1 cellular context compared by ENCODE assay signal in the genomic region with DNA sequence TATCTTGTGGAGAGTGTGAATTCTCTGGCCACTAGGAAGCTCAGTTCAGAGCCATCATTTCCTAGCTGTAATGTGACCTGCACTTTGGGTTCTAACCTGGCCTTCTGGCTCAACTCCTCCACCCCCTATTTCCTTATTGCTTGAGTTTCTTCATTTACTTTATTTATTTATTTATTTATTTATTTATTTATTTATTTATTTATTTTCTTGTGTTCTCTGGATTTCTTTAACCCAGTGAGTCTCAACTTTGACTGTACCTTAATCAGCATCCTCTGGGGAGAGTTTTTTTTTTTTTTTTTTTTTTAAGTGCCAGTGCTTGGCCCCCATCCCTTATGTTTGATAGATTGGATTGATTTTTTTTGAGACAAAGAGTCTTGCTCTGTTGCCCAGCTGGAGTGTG.
TF ChIP-seq lines count a peak whose summit lies in the region.

No MANE protein-coding gene starts in this region.

TF ChIP-seq in H1, 55 proteins besides CTCF, POLR2A, EP300 and RAD21 (continued from another document):
- TF ChIP-seq TAF7 (optimal IDR thresholded peaks at IDR 0.05; ENCODE audit: borderline replicate concordance, low read depth, low read length) (no peak), CREB1 (IDR thresholded peaks at IDR 0.05) (no peak), CHD1 (IDR thresholded peaks at IDR 0.05; ENCODE audit: low read depth, low read length) (no peak), ASH2L (IDR thresholded peaks at IDR 0.05; ENCODE audit: low read length) (no peak), EZH2 (IDR thresholded peaks at IDR 0.05; ENCODE audit: low read depth, low read length, severe bottlenecking) (no peak), YY1 (IDR thresholded peaks at IDR 0.05; ENCODE audit: low read depth, low read length) (no peak), RBBP5 (IDR thresholded peaks at IDR 0.05; ENCODE audit: borderline replicate concordance, low read depth, low read length) (no peak), SP2 (IDR thresholded peaks at IDR 0.05; ENCODE audit: low read length) (no peak)
- TF ChIP-seq, protein P1, sequence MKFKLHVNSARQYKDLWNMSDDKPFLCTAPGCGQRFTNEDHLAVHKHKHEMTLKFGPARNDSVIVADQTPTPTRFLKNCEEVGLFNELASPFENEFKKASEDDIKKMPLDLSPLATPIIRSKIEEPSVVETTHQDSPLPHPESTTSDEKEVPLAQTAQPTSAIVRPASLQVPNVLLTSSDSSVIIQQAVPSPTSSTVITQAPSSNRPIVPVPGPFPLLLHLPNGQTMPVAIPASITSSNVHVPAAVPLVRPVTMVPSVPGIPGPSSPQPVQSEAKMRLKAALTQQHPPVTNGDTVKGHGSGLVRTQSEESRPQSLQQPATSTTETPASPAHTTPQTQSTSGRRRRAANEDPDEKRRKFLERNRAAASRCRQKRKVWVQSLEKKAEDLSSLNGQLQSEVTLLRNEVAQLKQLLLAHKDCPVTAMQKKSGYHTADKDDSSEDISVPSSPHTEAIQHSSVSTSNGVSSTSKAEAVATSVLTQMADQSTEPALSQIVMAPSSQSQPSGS (IDR thresholded peaks at IDR 0.05; ENCODE audit: low read length) = no peak
- TF ChIP-seq, protein P2, sequence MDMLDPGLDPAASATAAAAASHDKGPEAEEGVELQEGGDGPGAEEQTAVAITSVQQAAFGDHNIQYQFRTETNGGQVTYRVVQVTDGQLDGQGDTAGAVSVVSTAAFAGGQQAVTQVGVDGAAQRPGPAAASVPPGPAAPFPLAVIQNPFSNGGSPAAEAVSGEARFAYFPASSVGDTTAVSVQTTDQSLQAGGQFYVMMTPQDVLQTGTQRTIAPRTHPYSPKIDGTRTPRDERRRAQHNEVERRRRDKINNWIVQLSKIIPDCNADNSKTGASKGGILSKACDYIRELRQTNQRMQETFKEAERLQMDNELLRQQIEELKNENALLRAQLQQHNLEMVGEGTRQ (IDR thresholded peaks at IDR 0.05; ENCODE audit: low read length) = no peak
- TF ChIP-seq, protein P3, sequence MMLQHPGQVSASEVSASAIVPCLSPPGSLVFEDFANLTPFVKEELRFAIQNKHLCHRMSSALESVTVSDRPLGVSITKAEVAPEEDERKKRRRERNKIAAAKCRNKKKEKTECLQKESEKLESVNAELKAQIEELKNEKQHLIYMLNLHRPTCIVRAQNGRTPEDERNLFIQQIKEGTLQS (IDR thresholded peaks at IDR 0.05; ENCODE audit: insufficient read depth, low read depth, low read length) = no peak
- TF ChIP-seq, protein P4, sequence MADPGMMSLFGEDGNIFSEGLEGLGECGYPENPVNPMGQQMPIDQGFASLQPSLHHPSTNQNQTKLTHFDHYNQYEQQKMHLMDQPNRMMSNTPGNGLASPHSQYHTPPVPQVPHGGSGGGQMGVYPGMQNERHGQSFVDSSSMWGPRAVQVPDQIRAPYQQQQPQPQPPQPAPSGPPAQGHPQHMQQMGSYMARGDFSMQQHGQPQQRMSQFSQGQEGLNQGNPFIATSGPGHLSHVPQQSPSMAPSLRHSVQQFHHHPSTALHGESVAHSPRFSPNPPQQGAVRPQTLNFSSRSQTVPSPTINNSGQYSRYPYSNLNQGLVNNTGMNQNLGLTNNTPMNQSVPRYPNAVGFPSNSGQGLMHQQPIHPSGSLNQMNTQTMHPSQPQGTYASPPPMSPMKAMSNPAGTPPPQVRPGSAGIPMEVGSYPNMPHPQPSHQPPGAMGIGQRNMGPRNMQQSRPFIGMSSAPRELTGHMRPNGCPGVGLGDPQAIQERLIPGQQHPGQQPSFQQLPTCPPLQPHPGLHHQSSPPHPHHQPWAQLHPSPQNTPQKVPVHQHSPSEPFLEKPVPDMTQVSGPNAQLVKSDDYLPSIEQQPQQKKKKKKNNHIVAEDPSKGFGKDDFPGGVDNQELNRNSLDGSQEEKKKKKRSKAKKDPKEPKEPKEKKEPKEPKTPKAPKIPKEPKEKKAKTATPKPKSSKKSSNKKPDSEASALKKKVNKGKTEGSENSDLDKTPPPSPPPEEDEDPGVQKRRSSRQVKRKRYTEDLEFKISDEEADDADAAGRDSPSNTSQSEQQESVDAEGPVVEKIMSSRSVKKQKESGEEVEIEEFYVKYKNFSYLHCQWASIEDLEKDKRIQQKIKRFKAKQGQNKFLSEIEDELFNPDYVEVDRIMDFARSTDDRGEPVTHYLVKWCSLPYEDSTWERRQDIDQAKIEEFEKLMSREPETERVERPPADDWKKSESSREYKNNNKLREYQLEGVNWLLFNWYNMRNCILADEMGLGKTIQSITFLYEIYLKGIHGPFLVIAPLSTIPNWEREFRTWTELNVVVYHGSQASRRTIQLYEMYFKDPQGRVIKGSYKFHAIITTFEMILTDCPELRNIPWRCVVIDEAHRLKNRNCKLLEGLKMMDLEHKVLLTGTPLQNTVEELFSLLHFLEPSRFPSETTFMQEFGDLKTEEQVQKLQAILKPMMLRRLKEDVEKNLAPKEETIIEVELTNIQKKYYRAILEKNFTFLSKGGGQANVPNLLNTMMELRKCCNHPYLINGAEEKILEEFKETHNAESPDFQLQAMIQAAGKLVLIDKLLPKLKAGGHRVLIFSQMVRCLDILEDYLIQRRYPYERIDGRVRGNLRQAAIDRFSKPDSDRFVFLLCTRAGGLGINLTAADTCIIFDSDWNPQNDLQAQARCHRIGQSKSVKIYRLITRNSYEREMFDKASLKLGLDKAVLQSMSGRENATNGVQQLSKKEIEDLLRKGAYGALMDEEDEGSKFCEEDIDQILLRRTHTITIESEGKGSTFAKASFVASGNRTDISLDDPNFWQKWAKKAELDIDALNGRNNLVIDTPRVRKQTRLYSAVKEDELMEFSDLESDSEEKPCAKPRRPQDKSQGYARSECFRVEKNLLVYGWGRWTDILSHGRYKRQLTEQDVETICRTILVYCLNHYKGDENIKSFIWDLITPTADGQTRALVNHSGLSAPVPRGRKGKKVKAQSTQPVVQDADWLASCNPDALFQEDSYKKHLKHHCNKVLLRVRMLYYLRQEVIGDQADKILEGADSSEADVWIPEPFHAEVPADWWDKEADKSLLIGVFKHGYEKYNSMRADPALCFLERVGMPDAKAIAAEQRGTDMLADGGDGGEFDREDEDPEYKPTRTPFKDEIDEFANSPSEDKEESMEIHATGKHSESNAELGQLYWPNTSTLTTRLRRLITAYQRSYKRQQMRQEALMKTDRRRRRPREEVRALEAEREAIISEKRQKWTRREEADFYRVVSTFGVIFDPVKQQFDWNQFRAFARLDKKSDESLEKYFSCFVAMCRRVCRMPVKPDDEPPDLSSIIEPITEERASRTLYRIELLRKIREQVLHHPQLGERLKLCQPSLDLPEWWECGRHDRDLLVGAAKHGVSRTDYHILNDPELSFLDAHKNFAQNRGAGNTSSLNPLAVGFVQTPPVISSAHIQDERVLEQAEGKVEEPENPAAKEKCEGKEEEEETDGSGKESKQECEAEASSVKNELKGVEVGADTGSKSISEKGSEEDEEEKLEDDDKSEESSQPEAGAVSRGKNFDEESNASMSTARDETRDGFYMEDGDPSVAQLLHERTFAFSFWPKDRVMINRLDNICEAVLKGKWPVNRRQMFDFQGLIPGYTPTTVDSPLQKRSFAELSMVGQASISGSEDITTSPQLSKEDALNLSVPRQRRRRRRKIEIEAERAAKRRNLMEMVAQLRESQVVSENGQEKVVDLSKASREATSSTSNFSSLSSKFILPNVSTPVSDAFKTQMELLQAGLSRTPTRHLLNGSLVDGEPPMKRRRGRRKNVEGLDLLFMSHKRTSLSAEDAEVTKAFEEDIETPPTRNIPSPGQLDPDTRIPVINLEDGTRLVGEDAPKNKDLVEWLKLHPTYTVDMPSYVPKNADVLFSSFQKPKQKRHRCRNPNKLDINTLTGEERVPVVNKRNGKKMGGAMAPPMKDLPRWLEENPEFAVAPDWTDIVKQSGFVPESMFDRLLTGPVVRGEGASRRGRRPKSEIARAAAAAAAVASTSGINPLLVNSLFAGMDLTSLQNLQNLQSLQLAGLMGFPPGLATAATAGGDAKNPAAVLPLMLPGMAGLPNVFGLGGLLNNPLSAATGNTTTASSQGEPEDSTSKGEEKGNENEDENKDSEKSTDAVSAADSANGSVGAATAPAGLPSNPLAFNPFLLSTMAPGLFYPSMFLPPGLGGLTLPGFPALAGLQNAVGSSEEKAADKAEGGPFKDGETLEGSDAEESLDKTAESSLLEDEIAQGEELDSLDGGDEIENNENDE (IDR thresholded peaks at IDR 0.05; ENCODE audit: insufficient replicate concordance, low read length) = no peak
